ENCODE assay signal across 1 cellular context in the genomic region with DNA sequence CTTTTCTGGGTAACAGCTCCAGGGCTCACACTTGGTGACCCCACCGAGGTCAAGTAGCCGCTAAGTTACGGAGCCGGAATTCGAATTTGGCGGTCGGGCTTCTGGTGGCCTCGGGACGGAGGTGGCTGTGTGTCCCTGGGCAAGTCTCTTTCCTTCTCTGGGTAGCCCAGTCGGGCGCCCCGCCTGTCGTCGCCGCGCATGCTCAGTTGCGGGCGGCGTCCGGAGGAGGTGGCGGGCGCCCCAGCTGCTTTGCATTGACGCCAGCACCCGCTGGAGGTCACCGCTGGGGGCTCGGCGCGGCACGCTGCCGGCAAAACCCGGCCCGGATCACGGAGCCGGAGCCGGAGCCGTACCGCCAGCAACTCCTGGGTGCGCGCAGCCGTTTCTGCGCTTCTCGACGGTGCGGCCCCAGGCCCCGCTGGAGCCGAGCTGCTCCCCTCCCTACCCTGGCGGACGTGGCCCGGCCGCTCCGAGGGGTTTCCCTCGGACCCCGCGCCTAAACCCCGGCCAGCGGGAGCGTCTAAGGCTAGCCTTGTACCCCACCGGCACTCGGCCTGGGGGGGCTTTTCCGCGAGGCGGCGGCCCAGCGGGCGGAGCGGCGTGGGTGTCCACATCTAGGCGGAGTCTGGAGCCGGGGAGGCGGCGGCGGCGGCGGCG.
TF ChIP-seq lines count a peak whose summit lies in the region.

No MANE protein-coding gene starts in this region.

TF ChIP-seq in HepG2, 621 proteins besides CTCF, POLR2A, EP300 and RAD21 (continued from another document and continues in another):
- TF ChIP-seq, protein P1, sequence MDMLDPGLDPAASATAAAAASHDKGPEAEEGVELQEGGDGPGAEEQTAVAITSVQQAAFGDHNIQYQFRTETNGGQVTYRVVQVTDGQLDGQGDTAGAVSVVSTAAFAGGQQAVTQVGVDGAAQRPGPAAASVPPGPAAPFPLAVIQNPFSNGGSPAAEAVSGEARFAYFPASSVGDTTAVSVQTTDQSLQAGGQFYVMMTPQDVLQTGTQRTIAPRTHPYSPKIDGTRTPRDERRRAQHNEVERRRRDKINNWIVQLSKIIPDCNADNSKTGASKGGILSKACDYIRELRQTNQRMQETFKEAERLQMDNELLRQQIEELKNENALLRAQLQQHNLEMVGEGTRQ (IDR thresholded peaks at IDR 0.05; ENCODE audit: low read depth, low read length), result no peak
- TF ChIP-seq, protein P1 (CRISPR knock-in tag; IDR thresholded peaks at IDR 0.05; ENCODE audit: borderline replicate concordance), result no peak
- TF ChIP-seq, protein P2, sequence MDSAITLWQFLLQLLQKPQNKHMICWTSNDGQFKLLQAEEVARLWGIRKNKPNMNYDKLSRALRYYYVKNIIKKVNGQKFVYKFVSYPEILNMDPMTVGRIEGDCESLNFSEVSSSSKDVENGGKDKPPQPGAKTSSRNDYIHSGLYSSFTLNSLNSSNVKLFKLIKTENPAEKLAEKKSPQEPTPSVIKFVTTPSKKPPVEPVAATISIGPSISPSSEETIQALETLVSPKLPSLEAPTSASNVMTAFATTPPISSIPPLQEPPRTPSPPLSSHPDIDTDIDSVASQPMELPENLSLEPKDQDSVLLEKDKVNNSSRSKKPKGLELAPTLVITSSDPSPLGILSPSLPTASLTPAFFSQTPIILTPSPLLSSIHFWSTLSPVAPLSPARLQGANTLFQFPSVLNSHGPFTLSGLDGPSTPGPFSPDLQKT (CRISPR knock-in tag; IDR thresholded peaks at IDR 0.05; ENCODE audit: borderline replicate concordance), result no peak
- TF ChIP-seq IRF9 (CRISPR knock-in tag; IDR thresholded peaks at IDR 0.05; ENCODE audit: borderline replicate concordance) (peak; percentile 83; the same call in 1 of the 2 replicates), KDM5A (IDR thresholded peaks at IDR 0.05; ENCODE audit: borderline replicate concordance, low read length) (no peak), ZFP36L1 (CRISPR knock-in tag; IDR thresholded peaks at IDR 0.05) (peak; percentile 40; the same call in 1 of the 2 replicates), ZBTB37 (CRISPR knock-in tag; IDR thresholded peaks at IDR 0.05) (no peak), ZNF577 (CRISPR knock-in tag; IDR thresholded peaks at IDR 0.05; ENCODE audit: borderline replicate concordance, low read depth) (no peak), ZC3H13 (CRISPR knock-in tag; IDR thresholded peaks at IDR 0.05) (peak; percentile 78; the same call in 1 of the 2 replicates), MATR3 (CRISPR knock-in tag; IDR thresholded peaks at IDR 0.05) (no peak), PAX8 (CRISPR knock-in tag; IDR thresholded peaks at IDR 0.05; ENCODE audit: borderline replicate concordance) (no peak), MIXL1 (CRISPR knock-in tag; IDR thresholded peaks at IDR 0.05) (no peak), ZIK1 (CRISPR knock-in tag; IDR thresholded peaks at IDR 0.05; ENCODE audit: borderline replicate concordance, low read depth) (0 out of 2 replicates have a peak, but pooled peaks have one; percentile 54), SSRP1 (CRISPR knock-in tag; IDR thresholded peaks at IDR 0.05) (no peak), ZNF75D (CRISPR knock-in tag; IDR thresholded peaks at IDR 0.05; ENCODE audit: borderline replicate concordance) (no peak), ZBTB3 (CRISPR knock-in tag; IDR thresholded peaks at IDR 0.05; ENCODE audit: borderline replicate concordance, low read depth) (no peak), ZNF780A (CRISPR knock-in tag; IDR thresholded peaks at IDR 0.05) (no peak), SIN3B (IDR thresholded peaks at IDR 0.05; ENCODE audit: low read length) (no peak), HNRNPL (IDR thresholded peaks at IDR 0.05; ENCODE audit: low read depth, low read length) (no peak), BATF2 (CRISPR knock-in tag; IDR thresholded peaks at IDR 0.05) (no peak; the same call in 1 of the 2 replicates), WIZ (CRISPR knock-in tag; IDR thresholded peaks at IDR 0.05) (no peak), DMTF1 (CRISPR knock-in tag; IDR thresholded peaks at IDR 0.05) (no peak), SAP130 (CRISPR knock-in tag; IDR thresholded peaks at IDR 0.05; ENCODE audit: low read depth) (peak; percentile 62), ZHX2 (IDR thresholded peaks at IDR 0.05; ENCODE audit: low read depth) (peak; percentile 54; the same call in 1 of the 2 replicates), ZHX2 (CRISPR knock-in tag; IDR thresholded peaks at IDR 0.05; ENCODE audit: borderline replicate concordance) (no peak; the same call in 1 of the 2 replicates), ZNF558 (CRISPR knock-in tag; IDR thresholded peaks at IDR 0.05; ENCODE audit: borderline replicate concordance) (no peak; the same call in 1 of the 2 replicates), SRY (CRISPR knock-in tag; IDR thresholded peaks at IDR 0.05) (no peak), KLF9 (CRISPR knock-in tag; IDR thresholded peaks at IDR 0.05; ENCODE audit: low read depth) (no peak), ZBED4 (CRISPR knock-in tag; IDR thresholded peaks at IDR 0.05; ENCODE audit: borderline replicate concordance) (peak; percentile 68; the same call in 1 of the 2 replicates), POGZ (CRISPR knock-in tag; IDR thresholded peaks at IDR 0.05) (peak; percentile 90)
- TF ChIP-seq, protein P3, sequence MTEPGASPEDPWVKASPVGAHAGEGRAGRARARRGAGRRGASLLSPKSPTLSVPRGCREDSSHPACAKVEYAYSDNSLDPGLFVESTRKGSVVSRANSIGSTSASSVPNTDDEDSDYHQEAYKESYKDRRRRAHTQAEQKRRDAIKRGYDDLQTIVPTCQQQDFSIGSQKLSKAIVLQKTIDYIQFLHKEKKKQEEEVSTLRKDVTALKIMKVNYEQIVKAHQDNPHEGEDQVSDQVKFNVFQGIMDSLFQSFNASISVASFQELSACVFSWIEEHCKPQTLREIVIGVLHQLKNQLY (CRISPR knock-in tag; IDR thresholded peaks at IDR 0.05), result no peak
- TF ChIP-seq, protein P4, sequence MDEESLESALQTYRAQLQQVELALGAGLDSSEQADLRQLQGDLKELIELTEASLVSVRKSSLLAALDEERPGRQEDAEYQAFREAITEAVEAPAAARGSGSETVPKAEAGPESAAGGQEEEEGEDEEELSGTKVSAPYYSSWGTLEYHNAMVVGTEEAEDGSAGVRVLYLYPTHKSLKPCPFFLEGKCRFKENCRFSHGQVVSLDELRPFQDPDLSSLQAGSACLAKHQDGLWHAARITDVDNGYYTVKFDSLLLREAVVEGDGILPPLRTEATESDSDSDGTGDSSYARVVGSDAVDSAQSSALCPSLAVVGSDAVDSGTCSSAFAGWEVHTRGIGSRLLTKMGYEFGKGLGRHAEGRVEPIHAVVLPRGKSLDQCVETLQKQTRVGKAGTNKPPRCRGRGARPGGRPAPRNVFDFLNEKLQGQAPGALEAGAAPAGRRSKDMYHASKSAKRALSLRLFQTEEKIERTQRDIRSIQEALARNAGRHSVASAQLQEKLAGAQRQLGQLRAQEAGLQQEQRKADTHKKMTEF (CRISPR knock-in tag; IDR thresholded peaks at IDR 0.05), result peak; percentile 87; the same call in 1 of the 2 replicates
